ENCODE assay signal across 2 cellular contexts in genomic region chr3:72520205-72520604, GRCh38.
A peak's percentile ranks its signal among the peaks of the same experiment; 100 is the strongest.
TF ChIP-seq lines count a peak whose summit lies in the region.

No MANE protein-coding gene starts in this region.

TF ChIP-seq in HepG2, 621 proteins besides CTCF, POLR2A, EP300 and RAD21:
- TF ChIP-seq HNF4A (CRISPR knock-in tag; IDR thresholded peaks at IDR 0.05) (peak; percentile 33), MED13 (CRISPR knock-in tag; IDR thresholded peaks at IDR 0.05) (no peak), ZSCAN30 (CRISPR knock-in tag; IDR thresholded peaks at IDR 0.05) (no peak), BCL6 (CRISPR knock-in tag; IDR thresholded peaks at IDR 0.05) (peak; percentile 95), NR2F6 (IDR thresholded peaks at IDR 0.05) (no peak), NR2F6 (CRISPR knock-in tag; IDR thresholded peaks at IDR 0.05) (0 out of 2 replicates have a peak, but pooled peaks have one; percentile 30), RARA (CRISPR knock-in tag; IDR thresholded peaks at IDR 0.05) (peak; percentile 87), PPARG (CRISPR knock-in tag; conservative IDR thresholded peaks at IDR 0.05) (0 out of 2 replicates have a peak, but pooled peaks have one; percentile 36), ZKSCAN5 (CRISPR knock-in tag; IDR thresholded peaks at IDR 0.05) (no peak), WIZ (CRISPR knock-in tag; IDR thresholded peaks at IDR 0.05) (no peak), HBP1 (CRISPR knock-in tag; IDR thresholded peaks at IDR 0.05; ENCODE audit: low read depth) (no peak), ZNF44 (CRISPR knock-in tag; IDR thresholded peaks at IDR 0.05) (no peak), ZNF367 (CRISPR knock-in tag; IDR thresholded peaks at IDR 0.05; ENCODE audit: borderline replicate concordance) (no peak), TRIM22 (IDR thresholded peaks at IDR 0.05) (no peak)

TF ChIP-seq in K562, 482 proteins besides CTCF, POLR2A, EP300 and RAD21:
- TF ChIP-seq NR2C1 (IDR thresholded peaks at IDR 0.05) = no peak
- TF ChIP-seq NR2C1 (tag; IDR thresholded peaks at IDR 0.05) = 0 out of 2 replicates have a peak, but pooled peaks have one; percentile 21
- TF ChIP-seq CHCHD3 (CRISPR knock-in tag; IDR thresholded peaks at IDR 0.05) = no peak
TF ChIP-seq in K562: peak in this region for 1.
